Comparison of ENCODE assay signal across 1 cellular context in the genomic region with DNA sequence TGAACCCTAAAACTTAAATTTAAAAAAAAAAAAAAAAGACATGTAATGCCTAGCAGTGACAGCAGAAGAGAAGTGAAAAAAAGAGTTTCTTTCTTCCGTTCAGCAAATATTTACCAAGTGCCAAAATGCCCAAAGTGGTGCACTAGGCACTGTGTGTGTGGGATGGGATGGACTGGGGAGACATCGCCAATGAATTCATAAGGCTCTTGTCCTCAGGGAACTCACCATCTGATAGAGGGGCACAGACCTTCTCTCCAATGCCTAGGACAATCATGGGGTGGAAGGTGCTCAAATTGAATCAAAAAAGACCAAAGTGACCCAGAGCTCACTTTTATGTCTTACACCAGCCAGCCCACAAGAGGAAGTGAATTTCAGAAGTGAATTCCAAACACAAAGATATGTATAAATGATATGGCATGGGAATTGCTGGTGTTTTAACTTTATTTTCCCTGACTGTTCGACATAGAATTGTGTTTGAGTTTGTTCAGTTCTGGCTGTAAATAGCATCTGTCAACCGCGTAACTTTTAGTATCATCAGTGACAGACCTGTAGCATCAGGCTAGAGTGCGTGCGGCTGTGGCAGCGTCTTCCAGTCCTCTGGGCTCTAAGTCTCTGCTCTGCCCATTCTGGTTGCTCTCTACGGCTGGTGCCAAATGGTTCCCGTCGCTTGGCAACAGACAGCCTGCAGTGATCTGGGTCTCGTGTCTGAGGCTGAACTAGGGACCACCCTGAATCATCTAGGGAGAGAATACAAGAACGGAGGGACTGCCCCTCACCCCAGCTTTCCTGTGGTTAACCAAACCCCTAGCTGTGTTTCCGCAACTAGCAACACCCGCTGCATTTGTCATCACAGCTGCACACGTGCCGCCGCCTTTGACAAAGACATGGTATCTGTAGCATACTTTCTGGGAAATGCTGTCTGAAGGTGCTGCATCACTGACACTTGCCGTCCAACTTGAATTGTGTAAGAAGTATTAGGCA.
TF ChIP-seq lines count a peak whose summit lies in the region.

No MANE protein-coding gene starts in this region.

TF ChIP-seq in H1, 55 proteins besides CTCF, POLR2A, EP300 and RAD21:
- TF ChIP-seq KDM1A (IDR thresholded peaks at IDR 0.05; ENCODE audit: borderline replicate concordance, low read length): no peak
- TF ChIP-seq PHF8 (conservative IDR thresholded peaks at IDR 0.05; ENCODE audit: low read depth, low read length): no peak
- no peak for TF ChIP-seq SIN3A (conservative IDR thresholded peaks at IDR 0.05 in 1 of 2, IDR thresholded peaks at IDR 0.05 in 1 of 2; ENCODE audit: low read depth in 1 of 2, low read length in 2 of 2)
- no peak for TF ChIP-seq EGR1 (IDR thresholded peaks at IDR 0.05; ENCODE audit: borderline replicate concordance, low read depth, low read length)
- TF ChIP-seq CBX5 (IDR thresholded peaks at IDR 0.05; ENCODE audit: low read depth, low read length): no peak
- TF ChIP-seq SP1 (IDR thresholded peaks at IDR 0.05; ENCODE audit: low read depth, low read length): no peak
- TF ChIP-seq POLR2AphosphoS5 (IDR thresholded peaks at IDR 0.05; ENCODE audit: low read depth, low read length): no peak
- TF ChIP-seq NRF1 (IDR thresholded peaks at IDR 0.05; ENCODE audit: low read depth, low read length): no peak
- no peak for TF ChIP-seq CREB1 (IDR thresholded peaks at IDR 0.05)
- TF ChIP-seq HDAC6 (IDR thresholded peaks at IDR 0.05; ENCODE audit: low read depth, low read length): no peak
- TF ChIP-seq SP2 (IDR thresholded peaks at IDR 0.05; ENCODE audit: low read length): no peak
- no peak for TF ChIP-seq ASH2L (IDR thresholded peaks at IDR 0.05; ENCODE audit: low read length)
- TF ChIP-seq RBBP5 (IDR thresholded peaks at IDR 0.05; ENCODE audit: borderline replicate concordance, low read depth, low read length): no peak
- TF ChIP-seq RFX5 (IDR thresholded peaks at IDR 0.05; ENCODE audit: borderline replicate concordance, low read depth, low read length): no peak
- no peak for TF ChIP-seq ZNF274 (IDR thresholded peaks at IDR 0.05; ENCODE audit: borderline replicate concordance, extremely low read depth, low read length)
- TF ChIP-seq SUZ12 (IDR thresholded peaks at IDR 0.05; ENCODE audit: low read length): no peak
TF ChIP-seq in H1: peak in this region for 0.
